30 cellular contexts compared by ENCODE assay signal in the genomic region with DNA sequence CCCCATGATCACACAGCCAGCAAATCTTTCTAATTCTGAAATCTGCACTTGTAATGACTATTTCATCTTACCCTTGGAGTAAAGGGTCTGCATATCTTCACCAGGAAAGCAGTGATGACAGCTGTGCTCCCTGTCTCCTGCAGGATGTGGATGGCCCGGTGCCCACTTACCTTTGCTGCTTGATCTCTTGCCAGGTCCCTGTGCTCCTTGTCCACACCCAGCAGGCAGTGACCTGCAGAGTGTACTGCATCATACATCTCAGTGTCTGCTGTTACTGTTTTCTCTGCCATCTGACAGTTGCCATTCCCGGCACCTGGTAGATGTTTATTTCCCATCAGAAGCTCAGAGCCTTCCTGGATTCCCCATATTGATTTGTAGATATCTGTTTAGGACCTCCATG.
"Had no signal": no experiment of that assay in that cellular context is flagged by ENCODE, and none has a peak within 500 bp of the region (broad histone marks: within the 10 kb centered on the region; RNA-seq: fewer than 3 reads in every experiment).

No MANE protein-coding gene starts in this region.

- DNase-seq: activated CD4-positive, alpha-beta memory T cell treated with anti-CD3 and anti-CD28 coated beads for 36 hours; activated CD4-positive, alpha-beta T cell treated with anti-CD3 and anti-CD28 coated beads, Interleukin-2, amount 10 ng/mL, durations not matched to agents 24 days and 14 days; activated CD4-positive, CD25-positive, alpha-beta regulatory T cell treated with anti-CD3 and anti-CD28 coated beads, Interleukin-2, amount 50 U/mL, for 72 hours; activated CD8-positive, alpha-beta memory T cell treated with anti-CD3 and anti-CD28 coated beads, Interleukin-2, amount 50 U/mL, for 48 hours; activated gamma-delta T cell; activated naive CD4-positive, alpha-beta T cell treated with anti-CD3 and anti-CD28 coated beads, Interleukin-2, amount 10 ng/mL, durations not matched to agents 7 days and 5 days; activated naive CD8-positive, alpha-beta T cell treated with anti-CD3 and anti-CD28 coated beads, Interleukin-2, amount 10 ng/mL, durations not matched to agents 7 days and 5 days; activated T-cell treated with anti-CD3 and anti-CD28 coated beads, Interleukin-2, amount 50 U/mL, for 24 hours; brain microvascular endothelial cell; caudate nucleus; cortex of kidney; effector memory CD8-positive, alpha-beta T cell; erythroblast; islet precursor cell; naive B cell; nucleus accumbens; pancreas; retina; stimulated activated CD4-positive, alpha-beta T cell treated with anti-CD3 and anti-CD28 coated beads, Interleukin-12 subunit alpha, Interleukin-12 subunit beta, amount 100 ng/mL, for 4 hours; stimulated activated CD4-positive, alpha-beta T cell treated with anti-CD3 and anti-CD28 coated beads, Interleukin-4, amount 100 ng/mL, for 1 hour; stimulated activated naive CD8-positive, alpha-beta T cell treated with anti-CD3 and anti-CD28 coated beads, Interleukin-15, Interleukin-2, amounts not matched to agents 100 U/mL and 50 U/mL, for 24 hours; uterus had no signal

- H3K9me3 Mint-ChIP-seq: activated CD4-positive, alpha-beta memory T cell treated with anti-CD3 and anti-CD28 coated beads for 36 hours; activated CD4-positive, alpha-beta T cell treated with anti-CD3 and anti-CD28 coated beads, Interleukin-2, amount 10 ng/mL, durations not matched to agents 24 days and 14 days; activated naive CD4-positive, alpha-beta T cell treated with anti-CD3 and anti-CD28 coated beads, Interleukin-2, amount 10 ng/mL, durations not matched to agents 7 days and 5 days; activated naive CD8-positive, alpha-beta T cell treated with anti-CD3 and anti-CD28 coated beads, Interleukin-2, amount 10 ng/mL, durations not matched to agents 7 days and 5 days had no signal

- H3K4me1 Mint-ChIP-seq: activated CD4-positive, alpha-beta T cell treated with anti-CD3 and anti-CD28 coated beads, Interleukin-2, amount 10 ng/mL, durations not matched to agents 24 days and 14 days; activated naive CD4-positive, alpha-beta T cell treated with anti-CD3 and anti-CD28 coated beads, Interleukin-2, amount 10 ng/mL, durations not matched to agents 7 days and 5 days; activated naive CD8-positive, alpha-beta T cell treated with anti-CD3 and anti-CD28 coated beads, Interleukin-2, amount 10 ng/mL, durations not matched to agents 7 days and 5 days; naive B cell had no signal

- H3K4me3 ChIP-seq: ascending aorta, gastroesophageal sphincter, hepatocyte, pancreas, prostate gland, skin epidermis, thoracic aorta, uterus had no signal

- H3K27ac Mint-ChIP-seq: activated CD4-positive, alpha-beta memory T cell treated with anti-CD3 and anti-CD28 coated beads for 36 hours; activated CD4-positive, alpha-beta T cell treated with anti-CD3 and anti-CD28 coated beads, Interleukin-2, amount 10 ng/mL, durations not matched to agents 24 days and 14 days; activated naive CD4-positive, alpha-beta T cell treated with anti-CD3 and anti-CD28 coated beads, Interleukin-2, amount 10 ng/mL, durations not matched to agents 7 days and 5 days; activated naive CD8-positive, alpha-beta T cell treated with anti-CD3 and anti-CD28 coated beads, Interleukin-2, amount 10 ng/mL, durations not matched to agents 7 days and 5 days; activated T-cell treated with anti-CD3 and anti-CD28 coated beads, Interleukin-2, amount 50 U/mL, for 24 hours; effector memory CD8-positive, alpha-beta T cell; mesothelial cell of epicardium; naive B cell; type B pancreatic cell had no signal

- H3K27me3 ChIP-seq: ascending aorta, brain microvascular endothelial cell, gastroesophageal sphincter, hepatocyte, pancreas, uterus had no signal

- H3K4me1 ChIP-seq: ascending aorta, gastroesophageal sphincter, pancreas, prostate gland, uterus had no signal

- H3K27ac ChIP-seq: ascending aorta, brain microvascular endothelial cell, gastroesophageal sphincter, hepatocyte, pancreas, prostate gland, skin epidermis, thoracic aorta, uterus had no signal

- H3K36me3 Mint-ChIP-seq: activated CD4-positive, alpha-beta memory T cell treated with anti-CD3 and anti-CD28 coated beads for 36 hours; activated naive CD4-positive, alpha-beta T cell treated with anti-CD3 and anti-CD28 coated beads, Interleukin-2, amount 10 ng/mL, durations not matched to agents 7 days and 5 days; activated naive CD8-positive, alpha-beta T cell treated with anti-CD3 and anti-CD28 coated beads, Interleukin-2, amount 10 ng/mL, durations not matched to agents 7 days and 5 days; naive B cell had no signal

- H3K36me3 ChIP-seq: ascending aorta, brain microvascular endothelial cell, gastroesophageal sphincter, pancreas, prostate gland, thoracic aorta, uterus had no signal

- H3K27me3 Mint-ChIP-seq: activated CD4-positive, alpha-beta memory T cell treated with anti-CD3 and anti-CD28 coated beads for 36 hours; activated CD4-positive, alpha-beta T cell treated with anti-CD3 and anti-CD28 coated beads, Interleukin-2, amount 10 ng/mL, durations not matched to agents 24 days and 14 days; activated naive CD4-positive, alpha-beta T cell treated with anti-CD3 and anti-CD28 coated beads, Interleukin-2, amount 10 ng/mL, durations not matched to agents 7 days and 5 days; activated naive CD8-positive, alpha-beta T cell treated with anti-CD3 and anti-CD28 coated beads, Interleukin-2, amount 10 ng/mL, durations not matched to agents 7 days and 5 days; activated T-cell treated with anti-CD3 and anti-CD28 coated beads, Interleukin-2, amount 50 U/mL, for 24 hours; effector memory CD8-positive, alpha-beta T cell had no signal

- H3K9me3 ChIP-seq: ascending aorta, gastroesophageal sphincter, pancreas, prostate gland, thoracic aorta, uterus had no signal

- H3K4me3 Mint-ChIP-seq: activated CD4-positive, alpha-beta memory T cell treated with anti-CD3 and anti-CD28 coated beads for 36 hours; activated CD4-positive, alpha-beta T cell treated with anti-CD3 and anti-CD28 coated beads, Interleukin-2, amount 10 ng/mL, durations not matched to agents 24 days and 14 days; activated naive CD4-positive, alpha-beta T cell treated with anti-CD3 and anti-CD28 coated beads, Interleukin-2, amount 10 ng/mL, durations not matched to agents 7 days and 5 days; activated naive CD8-positive, alpha-beta T cell treated with anti-CD3 and anti-CD28 coated beads, Interleukin-2, amount 10 ng/mL, durations not matched to agents 7 days and 5 days; activated T-cell treated with anti-CD3 and anti-CD28 coated beads, Interleukin-2, amount 50 U/mL, for 24 hours; effector memory CD8-positive, alpha-beta T cell; mesothelial cell of epicardium; naive B cell; type B pancreatic cell had no signal
